In the genomic region with DNA sequence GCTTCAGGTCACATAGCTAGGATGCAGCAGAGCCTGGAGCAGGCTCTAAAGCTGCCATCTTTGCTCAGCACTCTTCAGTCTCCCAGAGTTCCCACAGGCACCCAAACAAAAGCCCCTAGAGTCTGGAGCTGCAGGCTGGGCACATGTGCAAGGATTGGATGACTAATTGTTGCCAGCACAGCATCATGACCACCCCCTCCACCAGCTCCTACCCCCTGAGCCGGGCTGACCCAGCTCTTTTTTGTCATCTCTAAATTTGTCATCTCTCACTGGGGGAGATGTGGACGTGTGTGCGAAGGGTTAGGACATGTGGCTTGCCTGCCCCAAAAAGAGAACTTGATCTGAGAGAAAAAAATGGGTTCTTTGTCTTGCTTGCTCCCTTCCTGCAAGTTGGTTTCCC, we compare ENCODE assay signal across 7 cellular contexts. TPM values are rescaled to one million over a fixed set of nuclear protein-coding genes. Genes with fewer than 3 reads are reported as not detected.
DNase-seq lines count a peak whose midpoint lies in the region; ATAC-seq lines count a peak whose summit lies in the region.

No MANE protein-coding gene starts in this region.

- in situ Hi-C loops in KBM-7 (cut with MboI; ENCODE audit: low pct_unique_long_range_greater_than_20kb, low sequenced_read_pairs): no loop called here

- WGBS in right cardiac atrium: 57% methylated on average over 3 of the region's 3 CpGs

- peak overlapping the region; percentile 47 for H3K27ac ChIP-seq in right cardiac atrium (ENCODE audit: low read length)

- H3K4me3 Mint-ChIP-seq in activated T-helper 17 cell treated with anti-CD3 and anti-CD28 coated beads, Interleukin-2, amount 50 U/mL, for 72 hours: peak overlapping the region; percentile 73
- peak overlapping the region; percentile 32 for H3K4me3 Mint-ChIP-seq in stimulated activated naive CD8-positive, alpha-beta T cell treated with anti-CD3 and anti-CD28 coated beads, Interleukin-15, Interleukin-2, amounts not matched to agents 100 ng/mL and 50 ng/mL, for 24 hours

- H3K27me3 Mint-ChIP-seq in activated T-helper 17 cell treated with anti-CD3 and anti-CD28 coated beads, Interleukin-2, amount 50 U/mL, for 72 hours: peaks cover 6% of the 10 kb centered on the region
- no peaks in the 10 kb centered on the region for H3K27me3 Mint-ChIP-seq in stimulated activated naive CD8-positive, alpha-beta T cell treated with anti-CD3 and anti-CD28 coated beads, Interleukin-15, Interleukin-2, amounts not matched to agents 100 ng/mL and 50 ng/mL, for 24 hours

- H3K27ac Mint-ChIP-seq in activated T-helper 17 cell treated with anti-CD3 and anti-CD28 coated beads, Interleukin-2, amount 50 U/mL, for 72 hours: peak overlapping the region; percentile 99
- peak overlapping the region; percentile 88 for H3K27ac Mint-ChIP-seq in stimulated activated naive CD8-positive, alpha-beta T cell treated with anti-CD3 and anti-CD28 coated beads, Interleukin-15, Interleukin-2, amounts not matched to agents 100 ng/mL and 50 ng/mL, for 24 hours

- intact Hi-C loops in right cardiac atrium (cut with DNase I): loop anchor here in 1 of 4 donors (10.0 kb wide), 1 partner anchor 78 kb away; a partner anchor contains a TSS

- H3K27me3 ChIP-seq in right cardiac atrium (ENCODE audit: control insufficient read depth, insufficient read depth): no peaks in the 10 kb centered on the region

- peaks cover 12% of the 10 kb centered on the region for H3K4me1 ChIP-seq in right cardiac atrium (ENCODE audit: control insufficient read depth, insufficient read depth, low read length)

- no peaks in the 10 kb centered on the region for H3K9me3 ChIP-seq in right cardiac atrium (ENCODE audit: control insufficient read depth, low read length)

- peaks cover 9% of the 10 kb centered on the region for H3K4me1 Mint-ChIP-seq in activated T-helper 17 cell treated with anti-CD3 and anti-CD28 coated beads, Interleukin-2, amount 50 U/mL, for 72 hours
- peaks cover 17% of the 10 kb centered on the region for H3K4me1 Mint-ChIP-seq in stimulated activated naive CD8-positive, alpha-beta T cell treated with anti-CD3 and anti-CD28 coated beads, Interleukin-15, Interleukin-2, amounts not matched to agents 100 ng/mL and 50 ng/mL, for 24 hours (ENCODE audit: low read depth)

- no peak overlapping the region for H3K4me3 ChIP-seq in right cardiac atrium (ENCODE audit: low read length)

- peak; percentile 43 for DNase-seq in KBM-7
- DNase-seq in right cardiac atrium: peak in 1 of 3 donors; percentile 64
- no peak for DNase-seq in NCI-H2029 treated with DMSO at 0.1 percent for 48 hours (lab: John Stamatoyannopoulos, UW)
- no peak for DNase-seq in COR-L47 (lab: John Stamatoyannopoulos, UW)

- peak; percentile 82 for ATAC-seq in activated T-helper 17 cell treated with anti-CD3 and anti-CD28 coated beads, Interleukin-2, amount 50 U/mL, for 72 hours (replicated peaks)
- ATAC-seq in right cardiac atrium: peak; percentile 10 to 45
- no peak for ATAC-seq in GM21390 (IDR thresholded peaks at IDR 0.05; ENCODE audit: unreplicated experiment)

- no peaks in the 10 kb centered on the region for H3K9me3 Mint-ChIP-seq in activated T-helper 17 cell treated with anti-CD3 and anti-CD28 coated beads, Interleukin-2, amount 50 U/mL, for 72 hours
- H3K9me3 Mint-ChIP-seq in stimulated activated naive CD8-positive, alpha-beta T cell treated with anti-CD3 and anti-CD28 coated beads, Interleukin-15, Interleukin-2, amounts not matched to agents 100 ng/mL and 50 ng/mL, for 24 hours: no peaks in the 10 kb centered on the region

- H3K36me3 Mint-ChIP-seq in activated T-helper 17 cell treated with anti-CD3 and anti-CD28 coated beads, Interleukin-2, amount 50 U/mL, for 72 hours (ENCODE audit: low read depth): no peaks in the 10 kb centered on the region
- H3K36me3 Mint-ChIP-seq in stimulated activated naive CD8-positive, alpha-beta T cell treated with anti-CD3 and anti-CD28 coated beads, Interleukin-15, Interleukin-2, amounts not matched to agents 100 ng/mL and 50 ng/mL, for 24 hours (ENCODE audit: low read depth): no peaks in the 10 kb centered on the region

RNA-seq across cellular contexts. Expression of a gene that starts 4.3 kb away (rescaled TPM):
- total RNA-seq in activated T-helper 17 cell treated with anti-CD3 and anti-CD28 coated beads, Interleukin-2, amount 50 U/mL, for 72 hours: not detected
- total RNA-seq in right cardiac atrium: 10 to 100 TPM in 1 of 4 donors, 1 to 10 TPM in 3; 3.1 to 21.2 (median 5.6) TPM
- 6.9 TPM for polyA plus RNA-seq in right cardiac atrium

RNA-seq across cellular contexts. Expression of a gene that starts 17.6 kb away (rescaled TPM):
- 10 to 100 TPM; 30.7 to 33.0 TPM for total RNA-seq in activated T-helper 17 cell treated with anti-CD3 and anti-CD28 coated beads, Interleukin-2, amount 50 U/mL, for 72 hours
- total RNA-seq in right cardiac atrium: 10 to 100 TPM; 19.0 to 24.1 (median 22.4) TPM
- 15.5 TPM for polyA plus RNA-seq in right cardiac atrium

RNA-seq across cellular contexts. Expression of a gene that starts 29.2 kb away (rescaled TPM):
- total RNA-seq in activated T-helper 17 cell treated with anti-CD3 and anti-CD28 coated beads, Interleukin-2, amount 50 U/mL, for 72 hours: 10 to 100 TPM; 26.5 to 40.2 TPM
- 10 to 100 TPM; 13.8 to 23.2 (median 17.6) TPM for total RNA-seq in right cardiac atrium
- 23.8 TPM for polyA plus RNA-seq in right cardiac atrium

RNA-seq across cellular contexts. Expression of a gene that starts 29.5 kb away (rescaled TPM):
- total RNA-seq in activated T-helper 17 cell treated with anti-CD3 and anti-CD28 coated beads, Interleukin-2, amount 50 U/mL, for 72 hours: 100 to 1,000 TPM in 1 of 2 donors, 10 to 100 TPM in 1; 63.6 to 103 TPM
- 10 to 100 TPM; 50.3 to 55.7 (median 52.7) TPM for total RNA-seq in right cardiac atrium
- 113 TPM for polyA plus RNA-seq in right cardiac atrium
